22 cellular contexts compared by ENCODE assay signal in genomic region chr1:111161843-111162242, GRCh38. TPM values are rescaled to one million over a fixed set of nuclear protein-coding genes. Genes with fewer than 3 reads are reported as not detected.
A peak's percentile ranks its signal among the peaks of the same experiment; 100 is the strongest.
DNase-seq lines count a peak whose midpoint lies in the region; ATAC-seq, FAIRE-seq and TF ChIP-seq lines count a peak whose summit lies in the region.
"Had no signal": no experiment of that assay in that cellular context is flagged by ENCODE, and none has a peak within 500 bp of the region (broad histone marks: within the 10 kb centered on the region; RNA-seq: fewer than 3 reads in every experiment).

No MANE protein-coding gene starts in this region.

- H3K27me3 Mint-ChIP-seq in activated CD8-positive, alpha-beta T cell treated with anti-CD3 and anti-CD28 coated beads for 36 hours, result no peaks in the 10 kb centered on the region

- peaks cover 27% of the 10 kb centered on the region for H3K36me3 Mint-ChIP-seq in activated CD8-positive, alpha-beta T cell treated with anti-CD3 and anti-CD28 coated beads for 36 hours (ENCODE audit: low read depth)

- TF ChIP-seq EP300 in K562 (IDR thresholded peaks at IDR 0.05; ENCODE audit: low read length), result peak; percentile 98

- no peaks in the 10 kb centered on the region for H3K9me1 ChIP-seq in K562 (ENCODE audit: control insufficient read depth, insufficient read depth, low read length)

- no peak overlapping the region for H3K4me3 Mint-ChIP-seq in activated CD8-positive, alpha-beta T cell treated with anti-CD3 and anti-CD28 coated beads for 36 hours
- H3K4me3 Mint-ChIP-seq: endodermal cell had no signal

- peaks cover 59% of the 10 kb centered on the region; the same call in 2 of the 3 replicates for H3K36me3 ChIP-seq in K562 (ENCODE audit: control insufficient read depth, insufficient read depth, low read length)
- H3K36me3 ChIP-seq in mesendoderm (ENCODE audit: control insufficient read depth, insufficient read depth, low read length), result no peaks in the 10 kb centered on the region

- no peak for TF ChIP-seq CTCF in K562 (IDR thresholded peaks at IDR 0.05 in 2 of 3, conservative IDR thresholded peaks at IDR 0.05 in 1 of 3; ENCODE audit: insufficient read depth in 2 of 3, low read depth in 1 of 3, low read length in 3 of 3)
- TF ChIP-seq CTCF in activated CD8-positive, alpha-beta T cell treated with anti-CD3 and anti-CD28 coated beads for 36 hours (IDR thresholded peaks at IDR 0.05), result no peak

- H3K4me1 ChIP-seq in K562 (replicated peaks in 1 of 2; ENCODE audit: control insufficient read depth in 2 of 2, insufficient read depth in 2 of 2, low read length in 2 of 2), result peaks cover 0 to 3% of the 10 kb centered on the region in 2 experiments; a peak in 3 of 5 replicates
- no peaks in the 10 kb centered on the region for H3K4me1 ChIP-seq in mesendoderm (ENCODE audit: control insufficient read depth, low read depth, low read length)
- H3K4me1 ChIP-seq: sigmoid colon had no signal

- H2AK5ac ChIP-seq in mesendoderm (ENCODE audit: low read length), result no peak overlapping the region

- no peak overlapping the region for H3K18ac ChIP-seq in mesendoderm (ENCODE audit: low read length)

- H3K23ac ChIP-seq in mesendoderm (ENCODE audit: low read length), result no peak overlapping the region

- no peaks in the 10 kb centered on the region for H3K9me3 Mint-ChIP-seq in activated CD8-positive, alpha-beta T cell treated with anti-CD3 and anti-CD28 coated beads for 36 hours
- H3K9me3 Mint-ChIP-seq: endodermal cell had no signal

- H3K4ac ChIP-seq in mesendoderm (ENCODE audit: low read depth, low read length), result no peak overlapping the region

- no peak overlapping the region for H3K27ac ChIP-seq in K562 (ENCODE audit: extremely low read depth, low read depth, low read length)
- no peak overlapping the region for H3K27ac ChIP-seq in mesendoderm (ENCODE audit: low read depth, low read length)
- H3K27ac ChIP-seq: neutrophil, RWPE1, sigmoid colon, thoracic aorta had no signal

- H4K8ac ChIP-seq in mesendoderm (ENCODE audit: low read depth, low read length), result no peak overlapping the region

- H3K27ac Mint-ChIP-seq in activated CD8-positive, alpha-beta T cell treated with anti-CD3 and anti-CD28 coated beads for 36 hours, result no peak overlapping the region
- H3K27ac Mint-ChIP-seq: endodermal cell had no signal

- H3K4me3 ChIP-seq in K562, result no peak overlapping the region
- H3K4me3 ChIP-seq in mesendoderm (ENCODE audit: low read length), result no peak overlapping the region
- H3K4me3 ChIP-seq: sigmoid colon, thoracic aorta had no signal

- BruUV-seq in K562 (replicated peaks; lab: Mats Ljungman, UMichigan), result no TSS peak

- no peaks in the 10 kb centered on the region for H3K9me3 ChIP-seq in K562 (replicated peaks; ENCODE audit: control insufficient read depth, insufficient read depth, low read depth, low read length)
- H3K9me3 ChIP-seq: neutrophil, sigmoid colon, thoracic aorta had no signal

- peaks cover 11% of the 10 kb centered on the region for H4K20me1 ChIP-seq in K562 (replicated peaks; ENCODE audit: control insufficient read depth, insufficient read depth, low read length)

- peak; percentile 92 for ATAC-seq in K562
- ATAC-seq in activated CD8-positive, alpha-beta T cell treated with anti-CD3 and anti-CD28 coated beads for 36 hours, result no peak

- no peak overlapping the region for H3K56ac ChIP-seq in mesendoderm (ENCODE audit: low read length)

- no peak overlapping the region for H3K4me2 ChIP-seq in K562 (ENCODE audit: insufficient read depth, low read length)
- no peak overlapping the region for H3K4me2 ChIP-seq in mesendoderm (ENCODE audit: low read length)

- CTCF ChIA-PET in K562 (lab: Yijun Ruan, JAX; ENCODE audit: low intra/inter-chr PET ratio), result no interaction called here
- CTCF ChIA-PET in activated CD8-positive, alpha-beta T cell treated with anti-CD3 and anti-CD28 coated beads for 36 hours (lab: Charles Lee), result interaction anchor here (1.4 kb wide), 1 partner anchor 61 kb away, joined by 4 read pairs; no protein-coding TSS in a partner anchor

- in situ Hi-C loops in G401 (cut with HindIII; ENCODE audit: low sequenced_read_pairs) (no loop called here), K562 (cut with MboI) (no loop called here)

- H3K27me3 ChIP-seq in K562 (ENCODE audit: control insufficient read depth in 2 of 2, insufficient read depth in 2 of 2, low read length in 2 of 2), result no peaks in the 10 kb centered on the region
- H3K27me3 ChIP-seq in mesendoderm (ENCODE audit: insufficient read depth, low read length, poor library complexity), result no peaks in the 10 kb centered on the region
- H3K27me3 ChIP-seq: neutrophil, sigmoid colon had no signal

- no peak overlapping the region for H2BK5ac ChIP-seq in mesendoderm (ENCODE audit: low read length)

- TF ChIP-seq POLR2A in K562 (conservative IDR thresholded peaks at IDR 0.05), result no peak

- H4K5ac ChIP-seq in mesendoderm (ENCODE audit: low read length), result no peak overlapping the region

- H3K9ac ChIP-seq in K562 (ENCODE audit: insufficient read depth in 1 of 2, low read depth in 2 of 2, low read length in 2 of 2), result no peak overlapping the region
- no peak overlapping the region for H3K9ac ChIP-seq in mesendoderm (ENCODE audit: low read length)

- peaks cover 8% of the 10 kb centered on the region for H3K4me1 Mint-ChIP-seq in activated CD8-positive, alpha-beta T cell treated with anti-CD3 and anti-CD28 coated beads for 36 hours (ENCODE audit: low read depth)

- FAIRE-seq in K562 (lab: Jason Lieb, UNC), result peak; percentile 85
- FAIRE-seq: frontal cortex had no signal

- no peak overlapping the region for H2BK15ac ChIP-seq in mesendoderm (replicated peaks; ENCODE audit: low read depth)

- H3K79me1 ChIP-seq in mesendoderm (ENCODE audit: low read length), result no peaks in the 10 kb centered on the region

- intact Hi-C loops in K562 (cut with micrococcal nuclease), result no loop called here
- intact Hi-C loops in activated CD8-positive, alpha-beta T cell treated with anti-CD3 and anti-CD28 coated beads for 36 hours (cut with micrococcal nuclease), result no loop called here

- TF ChIP-seq RAD21 in K562 (CRISPR knock-in tag; conservative IDR thresholded peaks at IDR 0.05 in 1 of 2, IDR thresholded peaks at IDR 0.05 in 1 of 2), result peak; percentile 33

- POLR2A ChIA-PET in K562 (lab: Yijun Ruan, JAX), result interaction anchor here (0.6 to 2.0 kb wide), 8 partner anchors 9 to 302 kb away, joined by 3 to 20 read pairs (median 6); no protein-coding TSS in a partner anchor
- POLR2A ChIA-PET in activated CD8-positive, alpha-beta T cell treated with anti-CD3 and anti-CD28 coated beads for 36 hours (lab: Charles Lee), result interaction anchor here (1.4 to 1.9 kb wide), 3 partner anchors 11 to 24 kb away, joined by 4 read pairs; no protein-coding TSS in a partner anchor

- DNase-seq in G401 (ENCODE audit: low spot score), result peak; percentile 90
- DNase-seq in NCI-H2029 treated with DMSO at 0.1 percent for 48 hours (lab: John Stamatoyannopoulos, UW), result peak; percentile 13
- peak; percentile 19 to 79 (median 44) for DNase-seq in K562 (ENCODE audit: extremely low read depth in 1 of 4, low spot score in 3 of 4)
- DNase-seq in mesendoderm, result peak; percentile 59
- DNase-seq in activated CD8-positive, alpha-beta T cell treated with anti-CD3 and anti-CD28 coated beads for 36 hours, result no peak
- no peak for DNase-seq in SHP77 treated with DMSO at 0.1 percent for 48 hours (lab: John Stamatoyannopoulos, UW)
- no peak for DNase-seq in MV-4-11 (lab: John Stamatoyannopoulos, UW)
- no peak for DNase-seq in ecto neural progenitor cell (ENCODE audit: low spot score)
- DNase-seq: activated CD4-positive, alpha-beta T cell treated with anti-CD3 and anti-CD28 coated beads for 1 hour; activated CD8-positive, alpha-beta memory T cell treated with anti-CD3 and anti-CD28 coated beads, Interleukin-2, amount 50 U/mL, for 48 hours; activated naive CD4-positive, alpha-beta T cell treated with anti-CD3 and anti-CD28 coated beads, Interleukin-2, amount 50 U/mL, for 16 hours; AML-193; DMS153; endodermal cell; NCI-H187; sigmoid colon; stimulated activated CD4-positive, alpha-beta T cell treated with anti-CD3 and anti-CD28 coated beads, Interleukin-2, amount 100 ng/mL, for 48 hours; T-helper 1 cell had no signal

- no peak overlapping the region for H2BK120ac ChIP-seq in mesendoderm (ENCODE audit: low read depth, low read length)

- peaks cover 21% of the 10 kb centered on the region; the same call in 2 of the 3 replicates for H3K79me2 ChIP-seq in K562 (ENCODE audit: control insufficient read depth, insufficient read depth, low read length)
- no peaks in the 10 kb centered on the region for H3K79me2 ChIP-seq in mesendoderm (ENCODE audit: control insufficient read depth, insufficient read depth, low read length)

- no peak overlapping the region for H2AFZ ChIP-seq in K562 (ENCODE audit: low read depth, low read length)

RNA-seq across cellular contexts. Expression of gene CEPT1, which starts 21.8 kb away (rescaled TPM):
- total RNA-seq in G401 (2014; rRNA removed; shearing (Covaris generic)), result 23.4 and 23.8 TPM in 2 replicates
- total RNA-seq in K562 (2011; cell fraction: chromatin; rRNA removed; ENCODE audit: low replicate concordance), result 77.6 and 152 TPM in 2 replicates
- 38.0 and 48.8 TPM in 2 replicates for total RNA-seq in K562 (2011; cell fraction: nucleolus; rRNA removed)
- 77.7 and 110 TPM in 2 replicates for total RNA-seq in K562 (2011; cell fraction: nucleoplasm; rRNA removed)
- total RNA-seq in K562 (2014; rRNA removed), result 24.4 and 25.1 TPM in 2 replicates
- 52.7 and 54.1 TPM in 2 replicates for total RNA-seq in K562 (2014; rRNA removed; fragmentation: Illumina TruSeq; extraction: Trizol)
- 42.3 and 47.6 TPM in 2 replicates for total RNA-seq in K562 (2015; rRNA removed; fragmentation: Illumina TruSeq; extraction: Trizol)
- total RNA-seq in K562 (2021), result 35.5 and 45.7 TPM in 2 replicates
- polyA plus RNA-seq in K562 (2011; rRNA removed), result 72.6 and 73.9 TPM in 2 replicates
- 17.1 and 37.5 TPM in 2 replicates for polyA plus RNA-seq in K562 (2011; cell fraction: cytosol; rRNA removed)
- 34.6 and 56.8 TPM in 2 replicates for polyA plus RNA-seq in K562 (2011; cell fraction: nucleus; rRNA removed)
- 24.2 and 25.2 TPM in 2 replicates for polyA plus RNA-seq in K562 (2012)
- 30.9 and 42.4 TPM in 2 replicates for polyA plus RNA-seq in K562 (2014; fragmentation: Illumina TruSeq; extraction: Trizol)
- 10 to 100 TPM; 39.1 to 46.4 TPM for polyA plus RNA-seq in K562 (2014; fragmentation: Nextera tagmentation; extraction: Ambion mirVana)
- 28.0 and 33.1 TPM in 2 replicates for polyA plus RNA-seq in K562 (2014; rRNA removed)
- polyA minus RNA-seq in K562 (2011; rRNA and poly(A)+ RNA removed), result 86.2 and 109 TPM in 2 replicates
- 21.6 and 23.8 TPM in 2 replicates for polyA minus RNA-seq in K562 (2011; cell fraction: cytosol; rRNA and poly(A)+ RNA removed)
- 34.6 and 56.8 TPM in 2 replicates for polyA minus RNA-seq in K562 (2011; cell fraction: nucleus; rRNA and poly(A)+ RNA removed)
- 15.1 TPM for polyA plus RNA-seq in mesendoderm (2013, experiment 1 of 2)
- 14.3 TPM for polyA plus RNA-seq in mesendoderm (2013, experiment 2 of 2)
- total RNA-seq in activated CD8-positive, alpha-beta T cell treated with anti-CD3 and anti-CD28 coated beads for 36 hours, result 10 to 100 TPM; 36.0 to 38.6 TPM

RNA-seq across cellular contexts. Expression of gene DRAM2, which starts 21.9 kb away (rescaled TPM):
- total RNA-seq in G401 (2014; rRNA removed; shearing (Covaris generic)), result 25.1 and 45.0 TPM in 2 replicates
- total RNA-seq in K562 (2011; cell fraction: chromatin; rRNA removed; ENCODE audit: low replicate concordance), result 55.1 and 79.4 TPM in 2 replicates
- total RNA-seq in K562 (2011; cell fraction: nucleolus; rRNA removed), result 47.5 and 52.1 TPM in 2 replicates
- total RNA-seq in K562 (2011; cell fraction: nucleoplasm; rRNA removed), result 96.9 and 112 TPM in 2 replicates
- 29.0 and 38.2 TPM in 2 replicates for total RNA-seq in K562 (2014; rRNA removed)
- total RNA-seq in K562 (2014; rRNA removed; fragmentation: Illumina TruSeq; extraction: Trizol), result 53.5 and 56.8 TPM in 2 replicates
- 43.3 and 44.1 TPM in 2 replicates for total RNA-seq in K562 (2015; rRNA removed; fragmentation: Illumina TruSeq; extraction: Trizol)
- 35.9 and 41.9 TPM in 2 replicates for total RNA-seq in K562 (2021)
- 158 and 161 TPM in 2 replicates for polyA plus RNA-seq in K562 (2011; rRNA removed)
- 38.2 and 103 TPM in 2 replicates for polyA plus RNA-seq in K562 (2011; cell fraction: cytosol; rRNA removed)
- polyA plus RNA-seq in K562 (2011; cell fraction: nucleus; rRNA removed), result 81.1 and 121 TPM in 2 replicates
- polyA plus RNA-seq in K562 (2012), result 36.3 and 87.9 TPM in 2 replicates
- 67.4 and 77.7 TPM in 2 replicates for polyA plus RNA-seq in K562 (2014; fragmentation: Illumina TruSeq; extraction: Trizol)
- polyA plus RNA-seq in K562 (2014; fragmentation: Nextera tagmentation; extraction: Ambion mirVana), result 100 to 1,000 TPM in 1 of 2 experiments, 10 to 100 TPM in 1; 93.4 to 101 TPM
- 46.4 and 60.2 TPM in 2 replicates for polyA plus RNA-seq in K562 (2014; rRNA removed)
- polyA minus RNA-seq in K562 (2011; rRNA and poly(A)+ RNA removed), result 92.2 and 94.6 TPM in 2 replicates
- 27.1 and 32.8 TPM in 2 replicates for polyA minus RNA-seq in K562 (2011; cell fraction: cytosol; rRNA and poly(A)+ RNA removed)
- 19.8 and 33.9 TPM in 2 replicates for polyA minus RNA-seq in K562 (2011; cell fraction: nucleus; rRNA and poly(A)+ RNA removed)
- polyA plus RNA-seq in mesendoderm (2013, experiment 1 of 2), result 20.9 TPM
- 21.2 TPM for polyA plus RNA-seq in mesendoderm (2013, experiment 2 of 2)
- total RNA-seq in activated CD8-positive, alpha-beta T cell treated with anti-CD3 and anti-CD28 coated beads for 36 hours, result 10 to 100 TPM; 27.5 to 37.2 TPM

RNA-seq across cellular contexts. Expression of gene DENND2D, which starts 38.6 kb away (rescaled TPM):
- not detected in 2 replicates for total RNA-seq in G401 (2014; rRNA removed; shearing (Covaris generic))
- total RNA-seq in K562 (2011; cell fraction: chromatin; rRNA removed; ENCODE audit: low replicate concordance), result not detected in 2 replicates
- not detected in 2 replicates for total RNA-seq in K562 (2011; cell fraction: nucleolus; rRNA removed)
- not detected in 2 replicates for total RNA-seq in K562 (2011; cell fraction: nucleoplasm; rRNA removed)
- total RNA-seq in K562 (2014; rRNA removed), result not detected in 2 replicates
- not detected in 2 replicates for total RNA-seq in K562 (2014; rRNA removed; fragmentation: Illumina TruSeq; extraction: Trizol)
- 0.15 TPM in 1 of 2 replicates, not detected in the other for total RNA-seq in K562 (2015; rRNA removed; fragmentation: Illumina TruSeq; extraction: Trizol)
- 0.36 and 0.44 TPM in 2 replicates for total RNA-seq in K562 (2021)
- polyA plus RNA-seq in K562 (2011; rRNA removed), result not detected in 2 replicates
- polyA plus RNA-seq in K562 (2011; cell fraction: cytosol; rRNA removed), result 0.10 TPM in 1 of 2 replicates, not detected in the other
- polyA plus RNA-seq in K562 (2011; cell fraction: nucleus; rRNA removed), result not detected in 2 replicates
- polyA plus RNA-seq in K562 (2012), result 0.17 and 0.33 TPM in 2 replicates
- 0.13 TPM in 1 of 2 replicates, not detected in the other for polyA plus RNA-seq in K562 (2014; fragmentation: Illumina TruSeq; extraction: Trizol)
- under 1 TPM in 1 of 2 experiments, not detected in 1; 0.08 TPM for polyA plus RNA-seq in K562 (2014; fragmentation: Nextera tagmentation; extraction: Ambion mirVana)
- not detected in 2 replicates for polyA plus RNA-seq in K562 (2014; rRNA removed)
- 0.11 TPM in 1 of 2 replicates, not detected in the other for polyA minus RNA-seq in K562 (2011; rRNA and poly(A)+ RNA removed)
- polyA minus RNA-seq in K562 (2011; cell fraction: cytosol; rRNA and poly(A)+ RNA removed), result not detected in 2 replicates
- 0.13 TPM in 1 of 2 replicates, not detected in the other for polyA minus RNA-seq in K562 (2011; cell fraction: nucleus; rRNA and poly(A)+ RNA removed)
- polyA plus RNA-seq in mesendoderm (2013, experiment 1 of 2), result 0.53 TPM
- 0.46 TPM for polyA plus RNA-seq in mesendoderm (2013, experiment 2 of 2)
- 100 to 1,000 TPM; 201 to 208 TPM for total RNA-seq in activated CD8-positive, alpha-beta T cell treated with anti-CD3 and anti-CD28 coated beads for 36 hours

Comparison
In these comparisons a context has a peak if more than half of its experiments do, and no peak if none do; other contexts are left out.
1. DNase-seq: peak in G401 (single experiment), NCI-H2029 treated with DMSO at 0.1 percent for 48 hours (single experiment), K562 (4 of 4) and mesendoderm (single experiment); none in activated CD8-positive, alpha-beta T cell treated with anti-CD3 and anti-CD28 coated beads for 36 hours (single experiment), SHP77 treated with DMSO at 0.1 percent for 48 hours (single experiment), MV-4-11 (single experiment) and ecto neural progenitor cell (single experiment).
2. RNA of gene DENND2D, which starts 38.6 kb away (total RNA-seq): 201 to 208 TPM in activated CD8-positive, alpha-beta T cell treated with anti-CD3 and anti-CD28 coated beads for 36 hours; 0.15 to 0.44 TPM in K562 and not detected in G401; every median in the first group is over 100 times any median in the second.